Comparison of ENCODE assay signal across 9 cellular contexts in genomic region chr6:34664270-34664971, GRCh38. TPM values are rescaled to one million over a fixed set of nuclear protein-coding genes. Genes with fewer than 3 reads are reported as not detected.
DNase-seq lines count a peak whose midpoint lies in the region; ATAC-seq and TF ChIP-seq lines count a peak whose summit lies in the region.
"Had no signal": no experiment of that assay in that cellular context is flagged by ENCODE, and none has a peak within 500 bp of the region (broad histone marks: within the 10 kb centered on the region; RNA-seq: fewer than 3 reads in every experiment).

No MANE protein-coding gene starts in this region.

- peaks cover 9% of the 10 kb centered on the region for H3K36me3 Mint-ChIP-seq in activated naive CD8-positive, alpha-beta T cell

- ATAC-seq in HG02981 (IDR thresholded peaks at IDR 0.05; ENCODE audit: unreplicated experiment) = no peak

- H3K4me1 Mint-ChIP-seq in activated naive CD8-positive, alpha-beta T cell (ENCODE audit: low read depth) = peaks cover 57% of the 10 kb centered on the region

- intact Hi-C loops in testis (cut with DNase I; ENCODE audit: low total_unique reads) = no loop called here

- H3K9me3 Mint-ChIP-seq in activated naive CD8-positive, alpha-beta T cell (ENCODE audit: low read depth) = no peaks in the 10 kb centered on the region

- TF ChIP-seq POLR2A in testis (IDR thresholded peaks at IDR 0.05) = no peak

- H3K4me3 ChIP-seq in ACC112 (ENCODE audit: low read depth, low read length) (peak overlapping the region; percentile 54; the same call in 1 of the 2 replicates), HUES64 (ENCODE audit: low read length) (no peak overlapping the region), liver (ENCODE audit: low read depth in 1 of 3, low read length in 3 of 3) (no peak overlapping the region), testis (no peak overlapping the region)

- no peaks in the 10 kb centered on the region for H3K36me3 ChIP-seq in ACC112 (ENCODE audit: insufficient read depth, low read length)
- no peaks in the 10 kb centered on the region for H3K36me3 ChIP-seq in HUES64 (ENCODE audit: insufficient read depth, low read length)
- no peaks in the 10 kb centered on the region for H3K36me3 ChIP-seq in liver (ENCODE audit: control insufficient read depth in 4 of 4, insufficient read depth in 3 of 4, low read depth in 1 of 4, low read length in 3 of 4)
- no peaks in the 10 kb centered on the region for H3K36me3 ChIP-seq in testis (ENCODE audit: low read depth, missing control alignments)

- no peak for TF ChIP-seq CTCF in liver (IDR thresholded peaks at IDR 0.05; ENCODE audit: low read depth, low read length, missing input control)
- TF ChIP-seq CTCF in testis (IDR thresholded peaks at IDR 0.05) = no peak

- no peak for TF ChIP-seq RAD21 in liver (IDR thresholded peaks at IDR 0.05)

- H3K27me3 ChIP-seq in ACC112 (ENCODE audit: insufficient read depth, low read length) = no peaks in the 10 kb centered on the region
- H3K27me3 ChIP-seq in HUES64 (ENCODE audit: insufficient read depth, low read length) = no peaks in the 10 kb centered on the region
- H3K27me3 ChIP-seq in liver (ENCODE audit: control insufficient read depth in 4 of 4, insufficient read depth in 4 of 4, low read length in 3 of 4) = no peaks in the 10 kb centered on the region
- H3K27me3 ChIP-seq in testis = no peaks in the 10 kb centered on the region

- no peaks in the 10 kb centered on the region for H3K9me3 ChIP-seq in HUES64 (ENCODE audit: insufficient read depth, low read depth, low read length)
- H3K9me3 ChIP-seq in liver (ENCODE audit: control insufficient read depth in 4 of 4, low read length in 3 of 4) = no peaks in the 10 kb centered on the region
- H3K9me3 ChIP-seq in testis = no peaks in the 10 kb centered on the region

- peak overlapping the region; percentile 92 for H3K27ac Mint-ChIP-seq in activated naive CD8-positive, alpha-beta T cell

- H3K27me3 Mint-ChIP-seq in activated naive CD8-positive, alpha-beta T cell = no peaks in the 10 kb centered on the region

- DNase-seq in cerebellar nuclear complex (lab: John Stamatoyannopoulos, UW) (no peak), ureter (ENCODE audit: low spot score) (no peak), testis (no peak)
- DNase-seq: NCI-H146 had no signal

- H3K4me1 ChIP-seq in ACC112 (ENCODE audit: control insufficient read depth, insufficient read depth, low read length, unreplicated experiment) (peaks cover 49% of the 10 kb centered on the region), HUES64 (ENCODE audit: insufficient read depth, low read length) (peaks cover 15% of the 10 kb centered on the region), liver (ENCODE audit: control insufficient read depth in 4 of 4, insufficient read depth in 4 of 4, low read length in 3 of 4) (peaks cover 1 to 58% (median 32%) of the 10 kb centered on the region in 4 donors), testis (peaks cover 10% of the 10 kb centered on the region)

- peak overlapping the region; percentile 39 for H2AFZ ChIP-seq in ACC112 (ENCODE audit: low read length, unreplicated experiment)

- peak overlapping the region; percentile 51 for H3K4me3 Mint-ChIP-seq in activated naive CD8-positive, alpha-beta T cell

- H3K79me2 ChIP-seq in ACC112 (ENCODE audit: control insufficient read depth, insufficient read depth, low read length, unreplicated experiment) = peaks cover 89% of the 10 kb centered on the region

- H3K9ac ChIP-seq in HUES64 (ENCODE audit: low read depth, low read length) = no peak overlapping the region
- H3K9ac ChIP-seq in liver (ENCODE audit: low read depth in 1 of 2, low read length in 2 of 2) = peak overlapping the region in 1 of 2 donors; percentile 4

- H3K27ac ChIP-seq in ACC112 (ENCODE audit: low read depth, low read length) = peak overlapping the region; percentile 99
- H3K27ac ChIP-seq in HUES64 (ENCODE audit: low read depth, low read length) = peak overlapping the region; percentile 3
- H3K27ac ChIP-seq in liver (ENCODE audit: low read depth in 1 of 2, low read length in 2 of 2) = peak overlapping the region; percentile 69 to 75
- peak overlapping the region in 1 of 2 donors; percentile 42 for H3K27ac ChIP-seq in testis

- WGBS in HUES64 = 87% methylated on average over 4 of the region's 4 CpGs
- 35% methylated on average over 4 of the region's 4 CpGs for WGBS in liver
- 55 to 64% methylated on average over 4 of the region's 4 CpGs for WGBS in testis, 2 donors

TF ChIP-seq in liver, 16 proteins besides CTCF, POLR2A, EP300 and RAD21:
- TF ChIP-seq REST (IDR thresholded peaks at IDR 0.05) (no peak), YY1 (IDR thresholded peaks at IDR 0.05) (peak; percentile 82)
TF ChIP-seq in liver: peak in this region for 1.

RNA-seq across cellular contexts. Expression of gene ILRUN, which starts 32.1 kb away (rescaled TPM):
- 41.1 TPM for polyA plus RNA-seq in HUES64 (2013, experiment 1 of 2)
- polyA plus RNA-seq in HUES64 (2013, experiment 2 of 2) = 43.5 TPM
- 10 to 100 TPM; 37.7 to 77.3 TPM for total RNA-seq in liver
- polyA plus RNA-seq in liver = 10 to 100 TPM; 20.3 to 54.7 TPM
- total RNA-seq in ureter = 61.3 TPM
- total RNA-seq in testis = 10 to 100 TPM; 82.4 to 91.2 TPM
- 101 TPM for polyA plus RNA-seq in testis (ENCODE audit: insufficient read depth, low read depth, low replicate concordance)
